Comparison of ENCODE assay signal across 1 cellular context in the genomic region with DNA sequence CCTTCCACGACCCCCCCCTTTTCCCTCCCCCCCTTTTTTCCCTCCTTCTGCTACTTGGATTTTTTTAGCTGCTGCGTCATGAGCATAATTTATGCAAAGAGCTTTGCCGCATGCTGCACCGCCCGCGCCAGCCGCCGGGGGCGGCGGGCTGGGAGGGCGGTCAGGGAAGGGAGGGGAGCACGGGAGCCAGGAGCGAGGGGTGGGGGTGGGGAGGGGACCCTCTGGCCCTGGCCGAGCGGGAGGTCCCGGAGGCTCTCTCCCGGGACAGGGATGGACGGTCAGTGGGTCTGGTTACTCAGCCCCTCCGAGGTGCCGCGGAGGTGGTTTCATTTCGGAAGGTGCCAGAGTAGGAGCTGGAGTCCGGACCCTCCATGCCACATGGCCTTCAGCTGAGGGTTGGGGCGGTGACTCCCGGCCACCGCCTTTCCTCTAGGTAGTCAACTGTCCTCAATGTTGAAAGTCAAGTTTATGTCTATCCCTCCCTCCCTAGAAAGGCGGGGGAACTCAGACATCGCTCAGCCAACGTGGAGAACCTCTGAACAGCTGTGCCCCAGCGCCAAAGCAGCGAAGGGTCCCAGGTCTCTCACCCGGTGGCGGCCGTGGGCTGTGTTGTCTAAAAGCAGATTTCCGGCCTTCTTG.
TF ChIP-seq lines count a peak whose summit lies in the region.

A gene with protein sequence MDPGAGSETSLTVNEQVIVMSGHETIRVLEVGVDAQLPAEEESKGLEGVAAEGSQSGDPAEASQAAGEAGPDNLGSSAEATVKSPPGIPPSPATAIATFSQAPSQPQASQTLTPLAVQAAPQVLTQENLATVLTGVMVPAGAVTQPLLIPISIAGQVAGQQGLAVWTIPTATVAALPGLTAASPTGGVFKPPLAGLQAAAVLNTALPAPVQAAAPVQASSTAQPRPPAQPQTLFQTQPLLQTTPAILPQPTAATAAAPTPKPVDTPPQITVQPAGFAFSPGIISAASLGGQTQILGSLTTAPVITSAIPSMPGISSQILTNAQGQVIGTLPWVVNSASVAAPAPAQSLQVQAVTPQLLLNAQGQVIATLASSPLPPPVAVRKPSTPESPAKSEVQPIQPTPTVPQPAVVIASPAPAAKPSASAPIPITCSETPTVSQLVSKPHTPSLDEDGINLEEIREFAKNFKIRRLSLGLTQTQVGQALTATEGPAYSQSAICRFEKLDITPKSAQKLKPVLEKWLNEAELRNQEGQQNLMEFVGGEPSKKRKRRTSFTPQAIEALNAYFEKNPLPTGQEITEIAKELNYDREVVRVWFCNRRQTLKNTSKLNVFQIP (minus strand): TSS at position 95 of the 639 bp plus-strand sequence. CDS start 11,226 bp downstream, outside the sequence.

TF ChIP-seq in HEK293, 187 proteins besides CTCF, POLR2A, EP300 and RAD21 (continued from another document and continues in another):
- TF ChIP-seq ZNF529 (tag by site-specific recombination; IDR thresholded peaks at IDR 0.05; ENCODE audit: insufficient replicate concordance) (no peak), PRDM1 (tag by site-specific recombination; IDR thresholded peaks at IDR 0.05) (no peak), ZXDB (tag by site-specific recombination; IDR thresholded peaks at IDR 0.05) (peak; percentile 63), ZNF169 (tag by site-specific recombination; IDR thresholded peaks at IDR 0.05) (no peak), ZNF184 (tag by site-specific recombination; IDR thresholded peaks at IDR 0.05) (no peak), ZNF266 (tag by site-specific recombination; IDR thresholded peaks at IDR 0.05; ENCODE audit: low read depth) (no peak), SALL2 (tag by site-specific recombination; IDR thresholded peaks at IDR 0.05; ENCODE audit: borderline replicate concordance) (no peak), ZNF791 (tag by site-specific recombination; IDR thresholded peaks at IDR 0.05) (no peak), HOXD13 (CRISPR knock-in tag; IDR thresholded peaks at IDR 0.05; ENCODE audit: borderline replicate concordance) (no peak), ZNF76 (tag by site-specific recombination; IDR thresholded peaks at IDR 0.05; ENCODE audit: borderline replicate concordance, low read depth) (0 out of 2 replicates have a peak, but pooled peaks have one; percentile 14), ZNF501 (tag by site-specific recombination; IDR thresholded peaks at IDR 0.05) (no peak), ZNF302 (tag by site-specific recombination; IDR thresholded peaks at IDR 0.05; ENCODE audit: low read depth) (no peak), ZNF138 (tag by site-specific recombination; IDR thresholded peaks at IDR 0.05; ENCODE audit: borderline replicate concordance) (no peak), ZNF558 (tag by site-specific recombination; IDR thresholded peaks at IDR 0.05) (no peak), ZNF354C (tag by site-specific recombination; IDR thresholded peaks at IDR 0.05; ENCODE audit: borderline replicate concordance, low read depth) (no peak), ZNF24 (tag by site-specific recombination; IDR thresholded peaks at IDR 0.05) (no peak; the same call in 1 of the 2 replicates), ZNF658 (tag by site-specific recombination; IDR thresholded peaks at IDR 0.05) (no peak), SP7 (tag by site-specific recombination; IDR thresholded peaks at IDR 0.05) (peak; percentile 48)
- TF ChIP-seq, protein P1, sequence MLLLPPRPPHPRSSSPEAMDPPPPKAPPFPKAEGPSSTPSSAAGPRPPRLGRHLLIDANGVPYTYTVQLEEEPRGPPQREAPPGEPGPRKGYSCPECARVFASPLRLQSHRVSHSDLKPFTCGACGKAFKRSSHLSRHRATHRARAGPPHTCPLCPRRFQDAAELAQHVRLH (tag by site-specific recombination; IDR thresholded peaks at IDR 0.05), result no peak
- TF ChIP-seq, protein P2, sequence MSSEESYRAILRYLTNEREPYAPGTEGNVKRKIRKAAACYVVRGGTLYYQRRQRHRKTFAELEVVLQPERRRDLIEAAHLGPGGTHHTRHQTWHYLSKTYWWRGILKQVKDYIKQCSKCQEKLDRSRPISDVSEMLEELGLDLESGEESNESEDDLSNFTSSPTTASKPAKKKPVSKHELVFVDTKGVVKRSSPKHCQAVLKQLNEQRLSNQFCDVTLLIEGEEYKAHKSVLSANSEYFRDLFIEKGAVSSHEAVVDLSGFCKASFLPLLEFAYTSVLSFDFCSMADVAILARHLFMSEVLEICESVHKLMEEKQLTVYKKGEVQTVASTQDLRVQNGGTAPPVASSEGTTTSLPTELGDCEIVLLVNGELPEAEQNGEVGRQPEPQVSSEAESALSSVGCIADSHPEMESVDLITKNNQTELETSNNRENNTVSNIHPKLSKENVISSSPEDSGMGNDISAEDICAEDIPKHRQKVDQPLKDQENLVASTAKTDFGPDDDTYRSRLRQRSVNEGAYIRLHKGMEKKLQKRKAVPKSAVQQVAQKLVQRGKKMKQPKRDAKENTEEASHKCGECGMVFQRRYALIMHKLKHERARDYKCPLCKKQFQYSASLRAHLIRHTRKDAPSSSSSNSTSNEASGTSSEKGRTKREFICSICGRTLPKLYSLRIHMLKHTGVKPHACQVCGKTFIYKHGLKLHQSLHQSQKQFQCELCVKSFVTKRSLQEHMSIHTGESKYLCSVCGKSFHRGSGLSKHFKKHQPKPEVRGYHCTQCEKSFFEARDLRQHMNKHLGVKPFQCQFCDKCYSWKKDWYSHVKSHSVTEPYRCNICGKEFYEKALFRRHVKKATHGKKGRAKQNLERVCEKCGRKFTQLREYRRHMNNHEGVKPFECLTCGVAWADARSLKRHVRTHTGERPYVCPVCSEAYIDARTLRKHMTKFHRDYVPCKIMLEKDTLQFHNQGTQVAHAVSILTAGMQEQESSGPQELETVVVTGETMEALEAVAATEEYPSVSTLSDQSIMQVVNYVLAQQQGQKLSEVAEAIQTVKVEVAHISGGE (tag by site-specific recombination; conservative IDR thresholded peaks at IDR 0.05; ENCODE audit: low read depth), result no peak
- TF ChIP-seq, protein P3, sequence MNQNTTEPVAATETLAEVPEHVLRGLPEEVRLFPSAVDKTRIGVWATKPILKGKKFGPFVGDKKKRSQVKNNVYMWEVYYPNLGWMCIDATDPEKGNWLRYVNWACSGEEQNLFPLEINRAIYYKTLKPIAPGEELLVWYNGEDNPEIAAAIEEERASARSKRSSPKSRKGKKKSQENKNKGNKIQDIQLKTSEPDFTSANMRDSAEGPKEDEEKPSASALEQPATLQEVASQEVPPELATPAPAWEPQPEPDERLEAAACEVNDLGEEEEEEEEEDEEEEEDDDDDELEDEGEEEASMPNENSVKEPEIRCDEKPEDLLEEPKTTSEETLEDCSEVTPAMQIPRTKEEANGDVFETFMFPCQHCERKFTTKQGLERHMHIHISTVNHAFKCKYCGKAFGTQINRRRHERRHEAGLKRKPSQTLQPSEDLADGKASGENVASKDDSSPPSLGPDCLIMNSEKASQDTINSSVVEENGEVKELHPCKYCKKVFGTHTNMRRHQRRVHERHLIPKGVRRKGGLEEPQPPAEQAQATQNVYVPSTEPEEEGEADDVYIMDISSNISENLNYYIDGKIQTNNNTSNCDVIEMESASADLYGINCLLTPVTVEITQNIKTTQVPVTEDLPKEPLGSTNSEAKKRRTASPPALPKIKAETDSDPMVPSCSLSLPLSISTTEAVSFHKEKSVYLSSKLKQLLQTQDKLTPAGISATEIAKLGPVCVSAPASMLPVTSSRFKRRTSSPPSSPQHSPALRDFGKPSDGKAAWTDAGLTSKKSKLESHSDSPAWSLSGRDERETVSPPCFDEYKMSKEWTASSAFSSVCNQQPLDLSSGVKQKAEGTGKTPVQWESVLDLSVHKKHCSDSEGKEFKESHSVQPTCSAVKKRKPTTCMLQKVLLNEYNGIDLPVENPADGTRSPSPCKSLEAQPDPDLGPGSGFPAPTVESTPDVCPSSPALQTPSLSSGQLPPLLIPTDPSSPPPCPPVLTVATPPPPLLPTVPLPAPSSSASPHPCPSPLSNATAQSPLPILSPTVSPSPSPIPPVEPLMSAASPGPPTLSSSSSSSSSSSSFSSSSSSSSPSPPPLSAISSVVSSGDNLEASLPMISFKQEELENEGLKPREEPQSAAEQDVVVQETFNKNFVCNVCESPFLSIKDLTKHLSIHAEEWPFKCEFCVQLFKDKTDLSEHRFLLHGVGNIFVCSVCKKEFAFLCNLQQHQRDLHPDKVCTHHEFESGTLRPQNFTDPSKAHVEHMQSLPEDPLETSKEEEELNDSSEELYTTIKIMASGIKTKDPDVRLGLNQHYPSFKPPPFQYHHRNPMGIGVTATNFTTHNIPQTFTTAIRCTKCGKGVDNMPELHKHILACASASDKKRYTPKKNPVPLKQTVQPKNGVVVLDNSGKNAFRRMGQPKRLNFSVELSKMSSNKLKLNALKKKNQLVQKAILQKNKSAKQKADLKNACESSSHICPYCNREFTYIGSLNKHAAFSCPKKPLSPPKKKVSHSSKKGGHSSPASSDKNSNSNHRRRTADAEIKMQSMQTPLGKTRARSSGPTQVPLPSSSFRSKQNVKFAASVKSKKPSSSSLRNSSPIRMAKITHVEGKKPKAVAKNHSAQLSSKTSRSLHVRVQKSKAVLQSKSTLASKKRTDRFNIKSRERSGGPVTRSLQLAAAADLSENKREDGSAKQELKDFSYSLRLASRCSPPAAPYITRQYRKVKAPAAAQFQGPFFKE (tag by site-specific recombination; IDR thresholded peaks at IDR 0.05; ENCODE audit: borderline replicate concordance), result no peak
- TF ChIP-seq, protein P4, sequence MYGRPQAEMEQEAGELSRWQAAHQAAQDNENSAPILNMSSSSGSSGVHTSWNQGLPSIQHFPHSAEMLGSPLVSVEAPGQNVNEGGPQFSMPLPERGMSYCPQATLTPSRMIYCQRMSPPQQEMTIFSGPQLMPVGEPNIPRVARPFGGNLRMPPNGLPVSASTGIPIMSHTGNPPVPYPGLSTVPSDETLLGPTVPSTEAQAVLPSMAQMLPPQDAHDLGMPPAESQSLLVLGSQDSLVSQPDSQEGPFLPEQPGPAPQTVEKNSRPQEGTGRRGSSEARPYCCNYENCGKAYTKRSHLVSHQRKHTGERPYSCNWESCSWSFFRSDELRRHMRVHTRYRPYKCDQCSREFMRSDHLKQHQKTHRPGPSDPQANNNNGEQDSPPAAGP (tag by site-specific recombination; IDR thresholded peaks at IDR 0.05), result peak; percentile 76; the same call in 1 of the 2 replicates
- TF ChIP-seq, protein P5, sequence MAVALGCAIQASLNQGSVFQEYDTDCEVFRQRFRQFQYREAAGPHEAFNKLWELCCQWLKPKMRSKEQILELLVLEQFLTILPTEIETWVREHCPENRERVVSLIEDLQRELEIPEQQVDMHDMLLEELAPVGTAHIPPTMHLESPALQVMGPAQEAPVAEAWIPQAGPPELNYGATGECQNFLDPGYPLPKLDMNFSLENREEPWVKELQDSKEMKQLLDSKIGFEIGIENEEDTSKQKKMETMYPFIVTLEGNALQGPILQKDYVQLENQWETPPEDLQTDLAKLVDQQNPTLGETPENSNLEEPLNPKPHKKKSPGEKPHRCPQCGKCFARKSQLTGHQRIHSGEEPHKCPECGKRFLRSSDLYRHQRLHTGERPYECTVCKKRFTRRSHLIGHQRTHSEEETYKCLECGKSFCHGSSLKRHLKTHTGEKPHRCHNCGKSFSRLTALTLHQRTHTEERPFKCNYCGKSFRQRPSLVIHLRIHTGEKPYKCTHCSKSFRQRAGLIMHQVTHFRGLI (tag by site-specific recombination; IDR thresholded peaks at IDR 0.05), result peak; percentile 64; the same call in 1 of the 2 replicates
- TF ChIP-seq, protein P6, sequence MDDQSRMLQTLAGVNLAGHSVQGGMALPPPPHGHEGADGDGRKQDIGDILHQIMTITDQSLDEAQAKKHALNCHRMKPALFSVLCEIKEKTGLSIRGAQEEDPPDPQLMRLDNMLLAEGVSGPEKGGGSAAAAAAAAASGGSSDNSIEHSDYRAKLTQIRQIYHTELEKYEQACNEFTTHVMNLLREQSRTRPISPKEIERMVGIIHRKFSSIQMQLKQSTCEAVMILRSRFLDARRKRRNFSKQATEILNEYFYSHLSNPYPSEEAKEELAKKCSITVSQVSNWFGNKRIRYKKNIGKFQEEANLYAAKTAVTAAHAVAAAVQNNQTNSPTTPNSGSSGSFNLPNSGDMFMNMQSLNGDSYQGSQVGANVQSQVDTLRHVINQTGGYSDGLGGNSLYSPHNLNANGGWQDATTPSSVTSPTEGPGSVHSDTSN (CRISPR knock-in tag; IDR thresholded peaks at IDR 0.05), result no peak
- TF ChIP-seq, protein P7, sequence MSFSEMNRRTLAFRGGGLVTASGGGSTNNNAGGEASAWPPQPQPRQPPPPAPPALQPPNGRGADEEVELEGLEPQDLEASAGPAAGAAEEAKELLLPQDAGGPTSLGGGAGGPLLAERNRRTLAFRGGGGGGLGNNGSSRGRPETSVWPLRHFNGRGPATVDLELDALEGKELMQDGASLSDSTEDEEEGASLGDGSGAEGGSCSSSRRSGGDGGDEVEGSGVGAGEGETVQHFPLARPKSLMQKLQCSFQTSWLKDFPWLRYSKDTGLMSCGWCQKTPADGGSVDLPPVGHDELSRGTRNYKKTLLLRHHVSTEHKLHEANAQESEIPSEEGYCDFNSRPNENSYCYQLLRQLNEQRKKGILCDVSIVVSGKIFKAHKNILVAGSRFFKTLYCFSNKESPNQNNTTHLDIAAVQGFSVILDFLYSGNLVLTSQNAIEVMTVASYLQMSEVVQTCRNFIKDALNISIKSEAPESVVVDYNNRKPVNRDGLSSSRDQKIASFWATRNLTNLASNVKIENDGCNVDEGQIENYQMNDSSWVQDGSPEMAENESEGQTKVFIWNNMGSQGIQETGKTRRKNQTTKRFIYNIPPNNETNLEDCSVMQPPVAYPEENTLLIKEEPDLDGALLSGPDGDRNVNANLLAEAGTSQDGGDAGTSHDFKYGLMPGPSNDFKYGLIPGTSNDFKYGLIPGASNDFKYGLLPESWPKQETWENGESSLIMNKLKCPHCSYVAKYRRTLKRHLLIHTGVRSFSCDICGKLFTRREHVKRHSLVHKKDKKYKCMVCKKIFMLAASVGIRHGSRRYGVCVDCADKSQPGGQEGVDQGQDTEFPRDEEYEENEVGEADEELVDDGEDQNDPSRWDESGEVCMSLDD (tag by site-specific recombination; IDR thresholded peaks at IDR 0.05), result peak; percentile 67; the same call in 1 of the 2 replicates
- TF ChIP-seq, protein P8, sequence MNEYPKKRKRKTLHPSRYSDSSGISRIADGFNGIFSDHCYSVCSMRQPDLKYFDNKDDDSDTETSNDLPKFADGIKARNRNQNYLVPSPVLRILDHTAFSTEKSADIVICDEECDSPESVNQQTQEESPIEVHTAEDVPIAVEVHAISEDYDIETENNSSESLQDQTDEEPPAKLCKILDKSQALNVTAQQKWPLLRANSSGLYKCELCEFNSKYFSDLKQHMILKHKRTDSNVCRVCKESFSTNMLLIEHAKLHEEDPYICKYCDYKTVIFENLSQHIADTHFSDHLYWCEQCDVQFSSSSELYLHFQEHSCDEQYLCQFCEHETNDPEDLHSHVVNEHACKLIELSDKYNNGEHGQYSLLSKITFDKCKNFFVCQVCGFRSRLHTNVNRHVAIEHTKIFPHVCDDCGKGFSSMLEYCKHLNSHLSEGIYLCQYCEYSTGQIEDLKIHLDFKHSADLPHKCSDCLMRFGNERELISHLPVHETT (tag by site-specific recombination; IDR thresholded peaks at IDR 0.05), result no peak
- TF ChIP-seq, protein P9, sequence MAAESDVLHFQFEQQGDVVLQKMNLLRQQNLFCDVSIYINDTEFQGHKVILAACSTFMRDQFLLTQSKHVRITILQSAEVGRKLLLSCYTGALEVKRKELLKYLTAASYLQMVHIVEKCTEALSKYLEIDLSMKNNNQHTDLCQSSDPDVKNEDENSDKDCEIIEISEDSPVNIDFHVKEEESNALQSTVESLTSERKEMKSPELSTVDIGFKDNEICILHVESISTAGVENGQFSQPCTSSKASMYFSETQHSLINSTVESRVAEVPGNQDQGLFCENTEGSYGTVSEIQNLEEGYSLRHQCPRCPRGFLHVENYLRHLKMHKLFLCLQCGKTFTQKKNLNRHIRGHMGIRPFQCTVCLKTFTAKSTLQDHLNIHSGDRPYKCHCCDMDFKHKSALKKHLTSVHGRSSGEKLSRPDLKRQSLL (tag by site-specific recombination; IDR thresholded peaks at IDR 0.05), result 0 out of 2 replicates have a peak, but pooled peaks have one; percentile 38
